In the genomic region with DNA sequence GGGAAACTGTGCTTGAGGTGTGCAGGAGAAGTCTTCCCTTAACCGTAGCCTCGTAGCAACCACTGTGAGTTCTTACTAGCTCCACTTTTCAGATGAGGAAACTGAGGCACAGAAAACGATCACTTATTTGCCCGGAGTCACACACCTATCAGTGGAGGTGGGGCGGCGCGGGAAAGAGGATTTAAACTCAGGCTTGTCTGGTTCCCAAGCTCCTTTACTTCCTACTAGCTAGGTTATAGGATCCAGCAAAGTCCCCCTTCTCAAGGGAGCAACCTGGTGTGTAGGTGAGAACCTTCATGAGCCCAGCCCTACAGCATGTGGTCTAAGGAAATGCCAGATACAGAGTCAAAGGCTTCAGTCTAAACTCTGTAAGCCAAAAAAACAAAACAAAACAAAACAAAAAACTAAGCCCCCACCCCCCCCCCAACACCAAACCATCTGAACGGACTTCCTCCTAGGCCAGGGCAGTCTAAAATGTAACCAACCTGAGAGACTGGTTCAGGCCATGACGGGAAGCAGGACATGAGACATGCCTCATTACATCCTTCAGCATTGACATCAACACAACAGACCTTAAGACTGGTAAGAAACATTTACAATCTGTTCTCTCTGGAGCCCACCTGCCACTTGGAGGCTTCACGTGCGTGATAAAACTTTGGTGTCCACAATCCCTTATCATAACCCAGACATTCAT, we compare ENCODE assay signal across 8 cellular contexts. TPM values are rescaled to one million over a fixed set of nuclear protein-coding genes. Genes with fewer than 3 reads are reported as not detected.
DNase-seq lines count a peak whose midpoint lies in the region; ATAC-seq and TF ChIP-seq lines count a peak whose summit lies in the region.

No MANE protein-coding gene starts in this region.

- peaks cover 16 to 36% (median 23%) of the 10 kb centered on the region in 4 donors for H3K4me1 ChIP-seq in upper lobe of left lung

- no peak for DNase-seq in stimulated activated naive CD8-positive, alpha-beta T cell treated with anti-CD3 and anti-CD28 coated beads, Interleukin-15, Interleukin-2, amounts not matched to agents 100 U/mL and 50 U/mL, for 24 hours
- DNase-seq in astrocyte of the spinal cord (ENCODE audit: low read depth, low spot score) (no peak), lower leg skin (ENCODE audit: low spot score in 2 of 2) (no peak), upper lobe of left lung (no peak), NCI-H510A (lab: John Stamatoyannopoulos, UW) (no peak), NCI-H774 (lab: John Stamatoyannopoulos, UW) (no peak)
- DNase-seq in activated effector memory CD4-positive, alpha-beta T cell treated with anti-CD3 and anti-CD28 coated beads, Interleukin-2, amount 50 U/mL, for 16 hours = no peak

- no peak for TF ChIP-seq CTCF in astrocyte of the spinal cord (IDR thresholded peaks at IDR 0.05; ENCODE audit: low read depth, low read length)
- TF ChIP-seq CTCF in lower leg skin (IDR thresholded peaks at IDR 0.05) = no peak
- no peak for TF ChIP-seq CTCF in upper lobe of left lung (IDR thresholded peaks at IDR 0.05)

- no peaks in the 10 kb centered on the region for H3K27me3 Mint-ChIP-seq in stimulated activated naive CD8-positive, alpha-beta T cell treated with anti-CD3 and anti-CD28 coated beads, Interleukin-15, Interleukin-2, amounts not matched to agents 100 ng/mL and 50 ng/mL, for 24 hours

- H3K4me1 Mint-ChIP-seq in stimulated activated naive CD8-positive, alpha-beta T cell treated with anti-CD3 and anti-CD28 coated beads, Interleukin-15, Interleukin-2, amounts not matched to agents 100 ng/mL and 50 ng/mL, for 24 hours (ENCODE audit: low read depth) = peaks cover 31% of the 10 kb centered on the region

- H3K36me3 Mint-ChIP-seq in stimulated activated naive CD8-positive, alpha-beta T cell treated with anti-CD3 and anti-CD28 coated beads, Interleukin-15, Interleukin-2, amounts not matched to agents 100 ng/mL and 50 ng/mL, for 24 hours (ENCODE audit: low read depth) = peaks cover 4% of the 10 kb centered on the region

- no peaks in the 10 kb centered on the region for H3K36me3 ChIP-seq in upper lobe of left lung

- H3K4me3 ChIP-seq in astrocyte of the spinal cord (ENCODE audit: low read depth, low read length) = peak overlapping the region; percentile 39
- H3K4me3 ChIP-seq in lower leg skin (ENCODE audit: low read depth, poor library complexity, severe bottlenecking) = peak overlapping the region; percentile 97
- H3K4me3 ChIP-seq in upper lobe of left lung = peak overlapping the region; percentile 43 to 98 (median 88)

- no peak for TF ChIP-seq EP300 in upper lobe of left lung (IDR thresholded peaks at IDR 0.05)

- 39 to 43% methylated on average over 11 of the region's 11 CpGs for whole genome bisulfite sequencing in lower leg skin, 2 donors
- WGBS in upper lobe of left lung, 2 donors = 48 to 57% methylated on average over 11 of the region's 11 CpGs

- in situ Hi-C loops in astrocyte of the spinal cord (cut with HindIII; ENCODE audit: low sequenced_read_pairs) = no loop called here

- peak overlapping the region; percentile 93 to 98 (median 96) for H3K27ac ChIP-seq in upper lobe of left lung

- H3K27ac Mint-ChIP-seq in stimulated activated naive CD8-positive, alpha-beta T cell treated with anti-CD3 and anti-CD28 coated beads, Interleukin-15, Interleukin-2, amounts not matched to agents 100 ng/mL and 50 ng/mL, for 24 hours = peak overlapping the region; percentile 95

- H3K4me3 Mint-ChIP-seq in stimulated activated naive CD8-positive, alpha-beta T cell treated with anti-CD3 and anti-CD28 coated beads, Interleukin-15, Interleukin-2, amounts not matched to agents 100 ng/mL and 50 ng/mL, for 24 hours = peak overlapping the region; percentile 97

- no peak for ATAC-seq in stimulated activated naive CD8-positive, alpha-beta T cell treated with anti-CD3 and anti-CD28 coated beads, Interleukin-15, Interleukin-2, amounts not matched to agents 100 U/mL and 50 U/mL, for 24 hours
- no peak for ATAC-seq in upper lobe of left lung (ENCODE audit: low FRiP score in 2 of 2)

- intact Hi-C loops in lower leg skin (cut with DNase I; ENCODE audit: low total_unique reads) = loop anchor here (10.0 kb wide), 1 partner anchor 268 kb away; no protein-coding TSS in a partner anchor

- H3K9me3 ChIP-seq in upper lobe of left lung = no peaks in the 10 kb centered on the region

- H3K27me3 ChIP-seq in upper lobe of left lung = no peaks in the 10 kb centered on the region

- TF ChIP-seq POLR2A in lower leg skin (IDR thresholded peaks at IDR 0.05) (no peak), upper lobe of left lung (IDR thresholded peaks at IDR 0.05) (no peak)

- no peaks in the 10 kb centered on the region for H3K9me3 Mint-ChIP-seq in stimulated activated naive CD8-positive, alpha-beta T cell treated with anti-CD3 and anti-CD28 coated beads, Interleukin-15, Interleukin-2, amounts not matched to agents 100 ng/mL and 50 ng/mL, for 24 hours

RNA-seq across cellular contexts. Expression of gene FBXO42, which starts 0.7 kb away (rescaled TPM):
- 10 to 100 TPM; 40.1 to 68.3 (median 58.1) TPM for total RNA-seq in lower leg skin
- total RNA-seq in upper lobe of left lung = 10 to 100 TPM; 20.8 to 41.9 (median 24.0) TPM

RNA-seq across cellular contexts. Expression of gene SZRD1, which starts 14.1 kb away (rescaled TPM):
- 10 to 100 TPM; 37.8 to 54.0 (median 48.5) TPM for total RNA-seq in lower leg skin
- 100 to 1,000 TPM in 2 of 6 donors, 10 to 100 TPM in 4; 30.4 to 136 (median 58.3) TPM for total RNA-seq in upper lobe of left lung

Comparison
In these comparisons a context has a peak if more than half of its experiments do, and no peak if none do; other contexts are left out.
1. H3K4me3 ChIP-seq: peak in every context shown above with its lines; median percentile 97 in lower leg skin; 88 in upper lobe of left lung; 39 in astrocyte of the spinal cord.